Comparison of ENCODE assay signal across 1 cellular context in genomic region chr1:178725603-178726517, GRCh38.
TF ChIP-seq lines count a peak whose summit lies in the region.

No MANE protein-coding gene starts in this region.

TF ChIP-seq in HepG2, 621 proteins besides CTCF, POLR2A, EP300 and RAD21 (continued from another document and continues in another):
- TF ChIP-seq ZBTB43 (CRISPR knock-in tag; conservative IDR thresholded peaks at IDR 0.05) (0 out of 2 replicates have a peak, but pooled peaks have one; percentile 34), ZBED4 (CRISPR knock-in tag; IDR thresholded peaks at IDR 0.05; ENCODE audit: borderline replicate concordance) (peak; percentile 48; the same call in 1 of the 2 replicates), PREB (CRISPR knock-in tag; IDR thresholded peaks at IDR 0.05) (no peak), RBM39 (IDR thresholded peaks at IDR 0.05; ENCODE audit: low read depth, low read length, poor library complexity, severe bottlenecking) (no peak), MXD4 (CRISPR knock-in tag; IDR thresholded peaks at IDR 0.05) (no peak), TFDP2 (CRISPR knock-in tag; IDR thresholded peaks at IDR 0.05) (no peak), ZNF563 (CRISPR knock-in tag; IDR thresholded peaks at IDR 0.05) (no peak), ZMYM2 (CRISPR knock-in tag; IDR thresholded peaks at IDR 0.05) (no peak), ZNF331 (CRISPR knock-in tag; IDR thresholded peaks at IDR 0.05) (no peak), ZBTB42 (CRISPR knock-in tag; IDR thresholded peaks at IDR 0.05) (no peak), KAT7 (CRISPR knock-in tag; IDR thresholded peaks at IDR 0.05; ENCODE audit: borderline replicate concordance) (0 out of 2 replicates have a peak, but pooled peaks have one; percentile 16), ZNF766 (CRISPR knock-in tag; IDR thresholded peaks at IDR 0.05; ENCODE audit: borderline replicate concordance) (peak; percentile 40; the same call in 1 of the 2 replicates), SMAD3 (CRISPR knock-in tag; IDR thresholded peaks at IDR 0.05) (no peak), ZFP37 (CRISPR knock-in tag; IDR thresholded peaks at IDR 0.05; ENCODE audit: borderline replicate concordance) (no peak), ZNF672 (CRISPR knock-in tag; IDR thresholded peaks at IDR 0.05) (no peak), SP1 (IDR thresholded peaks at IDR 0.05) (no peak), SP1 (CRISPR knock-in tag; IDR thresholded peaks at IDR 0.05) (no peak), ZNF605 (CRISPR knock-in tag; IDR thresholded peaks at IDR 0.05) (peak; percentile 45; the same call in 1 of the 2 replicates), THAP11 (CRISPR knock-in tag; IDR thresholded peaks at IDR 0.05) (no peak), HIC2 (CRISPR knock-in tag; IDR thresholded peaks at IDR 0.05; ENCODE audit: low read depth) (no peak), HCFC1 (IDR thresholded peaks at IDR 0.05; ENCODE audit: low read depth, low read length) (no peak), PHF8 (CRISPR knock-in tag; IDR thresholded peaks at IDR 0.05) (peak; percentile 79), ZNF230 (CRISPR knock-in tag; IDR thresholded peaks at IDR 0.05) (0 out of 2 replicates have a peak, but pooled peaks have one; percentile 6), UBTF (CRISPR knock-in tag; IDR thresholded peaks at IDR 0.05) (peak; percentile 75), THAP8 (CRISPR knock-in tag; IDR thresholded peaks at IDR 0.05; ENCODE audit: borderline replicate concordance) (no peak), ZSCAN20 (CRISPR knock-in tag; IDR thresholded peaks at IDR 0.05; ENCODE audit: borderline replicate concordance) (peak; percentile 97), BATF2 (CRISPR knock-in tag; IDR thresholded peaks at IDR 0.05) (no peak), GABPB1 (CRISPR knock-in tag; IDR thresholded peaks at IDR 0.05) (no peak; the same call in 1 of the 2 replicates), NFYB (CRISPR knock-in tag; IDR thresholded peaks at IDR 0.05) (peak; percentile 50), ZNF296 (CRISPR knock-in tag; conservative IDR thresholded peaks at IDR 0.05) (no peak), ZNF160 (CRISPR knock-in tag; IDR thresholded peaks at IDR 0.05) (no peak; the same call in 1 of the 2 replicates), ARID5B (CRISPR knock-in tag; IDR thresholded peaks at IDR 0.05) (peak; percentile 27; the same call in 1 of the 2 replicates), ZFP41 (CRISPR knock-in tag; IDR thresholded peaks at IDR 0.05; ENCODE audit: borderline replicate concordance) (no peak), ZSCAN9 (CRISPR knock-in tag; IDR thresholded peaks at IDR 0.05; ENCODE audit: borderline replicate concordance) (peak; percentile 34; the same call in 1 of the 2 replicates), SALL1 (CRISPR knock-in tag; IDR thresholded peaks at IDR 0.05) (peak; percentile 59), RNF2 (conservative IDR thresholded peaks at IDR 0.05; ENCODE audit: low read depth) (no peak), SIN3A (IDR thresholded peaks at IDR 0.05; ENCODE audit: borderline replicate concordance, low read depth, low read length) (peak; percentile 85; the same call in 1 of the 2 replicates), PATZ1 (CRISPR knock-in tag; IDR thresholded peaks at IDR 0.05) (peak; percentile 90), KLF16 (CRISPR knock-in tag; IDR thresholded peaks at IDR 0.05) (0 out of 4 replicates have a peak, but pooled peaks of 1 of the 2 experiments have one; percentile 59), NCOA1 (CRISPR knock-in tag; IDR thresholded peaks at IDR 0.05) (no peak), WIZ (CRISPR knock-in tag; IDR thresholded peaks at IDR 0.05) (no peak), E2F1 (CRISPR knock-in tag; IDR thresholded peaks at IDR 0.05) (no peak)
